ENCODE assay signal across 23 cellular contexts in genomic region chr1:192066202-192066601, GRCh38.
"Had no signal": no experiment of that assay in that cellular context is flagged by ENCODE, and none has a peak within 500 bp of the region (broad histone marks: within the 10 kb centered on the region; RNA-seq: fewer than 3 reads in every experiment).

No MANE protein-coding gene starts in this region.

- H3K9me3 Mint-ChIP-seq: activated B cell treated with CpG ODN at 0.5 μM for 24 hours; activated CD4-positive, alpha-beta memory T cell treated with anti-CD3 and anti-CD28 coated beads for 36 hours; activated naive CD8-positive, alpha-beta T cell treated with anti-CD3 and anti-CD28 coated beads, Interleukin-2, amount 10 ng/mL, durations not matched to agents 7 days and 5 days; nephron progenitor cell; stimulated activated memory B cell treated with anti-CD40 and anti-IgM and Interleukin-4, amounts not matched to agents 10 μg/mL and 1 μg/mL and 100 μg/mL, for 72 hours had no signal

- H3K9me3 ChIP-seq: body of pancreas, left lung, thoracic aorta, upper lobe of left lung had no signal

- ATAC-seq: body of pancreas; left lung; sciatic nerve; stimulated activated memory B cell treated with anti-CD40 and anti-IgM and Interleukin-4, amounts not matched to agents 10 μg/mL and 1 μg/mL and 100 μg/mL, for 72 hours had no signal

- H3K27me3 Mint-ChIP-seq: activated B cell treated with CpG ODN at 0.5 μM for 24 hours; activated CD4-positive, alpha-beta memory T cell treated with anti-CD3 and anti-CD28 coated beads for 36 hours; activated naive CD8-positive, alpha-beta T cell treated with anti-CD3 and anti-CD28 coated beads, Interleukin-2, amount 10 ng/mL, durations not matched to agents 7 days and 5 days; stimulated activated memory B cell treated with anti-CD40 and anti-IgM and Interleukin-4, amounts not matched to agents 10 μg/mL and 1 μg/mL and 100 μg/mL, for 72 hours had no signal

- H3K27ac Mint-ChIP-seq: activated B cell treated with CpG ODN at 0.5 μM for 24 hours; activated CD4-positive, alpha-beta memory T cell treated with anti-CD3 and anti-CD28 coated beads for 36 hours; activated naive CD8-positive, alpha-beta T cell treated with anti-CD3 and anti-CD28 coated beads, Interleukin-2, amount 10 ng/mL, durations not matched to agents 7 days and 5 days; nephron progenitor cell; stimulated activated memory B cell treated with anti-CD40 and anti-IgM and Interleukin-4, amounts not matched to agents 10 μg/mL and 1 μg/mL and 100 μg/mL, for 72 hours had no signal

- DNase-seq: activated B cell treated with CpG ODN at 0.5 μM for 24 hours; activated CD4-positive, alpha-beta memory T cell treated with anti-CD3 and anti-CD28 coated beads for 36 hours; activated CD4-positive, alpha-beta T cell treated with anti-CD3 and anti-CD28 coated beads for 4 hours; activated naive CD4-positive, alpha-beta T cell; activated naive CD8-positive, alpha-beta T cell treated with anti-CD3 and anti-CD28 coated beads, Interleukin-2, amount 10 ng/mL, durations not matched to agents 7 days and 5 days; activated T-cell treated with anti-CD3 and anti-CD28 coated beads for 4 hours; body of pancreas; central memory CD4-positive, alpha-beta T cell; dorsolateral prefrontal cortex; foreskin melanocyte; head of caudate nucleus; kidney; left lung; midbrain; nephron progenitor cell; nucleus accumbens; stimulated activated CD4-positive, alpha-beta T cell treated with anti-CD3 and anti-CD28 coated beads, Interleukin-4, amount 100 ng/mL, for 24 hours; upper lobe of left lung had no signal

- H3K27ac ChIP-seq: body of pancreas, dorsolateral prefrontal cortex, epithelial cell of prostate, left lung, thoracic aorta, upper lobe of left lung had no signal

- H3K27me3 ChIP-seq: body of pancreas, dorsolateral prefrontal cortex, left lung, upper lobe of left lung had no signal

- H3K36me3 Mint-ChIP-seq: activated CD4-positive, alpha-beta memory T cell treated with anti-CD3 and anti-CD28 coated beads for 36 hours; activated naive CD8-positive, alpha-beta T cell treated with anti-CD3 and anti-CD28 coated beads, Interleukin-2, amount 10 ng/mL, durations not matched to agents 7 days and 5 days; stimulated activated memory B cell treated with anti-CD40 and anti-IgM and Interleukin-4, amounts not matched to agents 10 μg/mL and 1 μg/mL and 100 μg/mL, for 72 hours had no signal

- H3K4me3 ChIP-seq: body of pancreas, dorsolateral prefrontal cortex, left lung, smooth muscle cell, thoracic aorta, upper lobe of left lung had no signal

- H3K4me2 ChIP-seq: smooth muscle cell had no signal

- H3K4me3 Mint-ChIP-seq: activated B cell treated with CpG ODN at 0.5 μM for 24 hours; activated CD4-positive, alpha-beta memory T cell treated with anti-CD3 and anti-CD28 coated beads for 36 hours; activated naive CD8-positive, alpha-beta T cell treated with anti-CD3 and anti-CD28 coated beads, Interleukin-2, amount 10 ng/mL, durations not matched to agents 7 days and 5 days; nephron progenitor cell; stimulated activated memory B cell treated with anti-CD40 and anti-IgM and Interleukin-4, amounts not matched to agents 10 μg/mL and 1 μg/mL and 100 μg/mL, for 72 hours had no signal

- H3K4me1 Mint-ChIP-seq: activated B cell treated with CpG ODN at 0.5 μM for 24 hours; activated naive CD8-positive, alpha-beta T cell treated with anti-CD3 and anti-CD28 coated beads, Interleukin-2, amount 10 ng/mL, durations not matched to agents 7 days and 5 days; nephron progenitor cell; stimulated activated memory B cell treated with anti-CD40 and anti-IgM and Interleukin-4, amounts not matched to agents 10 μg/mL and 1 μg/mL and 100 μg/mL, for 72 hours had no signal

- H3K36me3 ChIP-seq: left lung, thoracic aorta, upper lobe of left lung had no signal

- H3K4me1 ChIP-seq: body of pancreas, left lung, upper lobe of left lung had no signal
